8 cellular contexts compared by ENCODE assay signal in the genomic region with DNA sequence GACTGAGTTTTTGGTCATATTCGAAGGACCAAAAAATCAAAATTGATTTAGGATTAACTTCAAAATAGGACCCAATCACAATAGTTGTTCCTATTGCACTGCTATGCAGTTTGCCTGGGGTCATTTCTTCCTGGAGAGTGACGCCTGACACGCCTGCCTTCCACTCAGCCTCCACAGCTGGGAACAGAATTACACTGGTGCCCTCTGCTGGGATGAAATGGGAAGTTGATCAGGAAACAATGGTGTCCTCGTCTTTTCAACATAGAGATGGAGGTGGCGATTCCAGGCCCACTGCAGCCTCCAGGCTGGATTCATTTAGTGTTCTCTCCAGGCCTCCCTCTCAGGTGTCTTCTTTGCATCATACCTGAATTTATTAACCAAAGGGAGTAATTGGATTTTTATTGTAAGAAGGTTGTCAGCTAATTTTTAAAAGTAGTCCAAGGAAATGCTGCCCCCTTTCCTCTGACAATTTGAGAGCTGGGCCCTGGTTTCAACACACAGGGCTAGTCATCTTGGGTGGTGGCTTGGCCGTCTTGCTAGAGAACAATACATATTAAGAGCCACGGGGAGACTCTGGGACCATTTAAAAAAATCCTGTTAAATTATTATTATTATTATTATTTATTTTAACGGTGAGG.
DNase-seq lines count a peak whose midpoint lies in the region; ATAC-seq and TF ChIP-seq lines count a peak whose summit lies in the region.

No MANE protein-coding gene starts in this region.

- peak; percentile 72 to 84 (median 82) for TF ChIP-seq CTCF in esophagus muscularis mucosa (IDR thresholded peaks at IDR 0.05)
- TF ChIP-seq CTCF in nephron progenitor cell (IDR thresholded peaks at IDR 0.05) = peak; percentile 77

- WGBS in esophagus muscularis mucosa = 27% methylated on average over 8 of the region's 8 CpGs

- no peak for TF ChIP-seq POLR2A in esophagus muscularis mucosa (IDR thresholded peaks at IDR 0.05; ENCODE audit: low read depth)

- H3K27ac ChIP-seq in esophagus muscularis mucosa (replicated peaks in 1 of 4) = no peak overlapping the region

- no peak overlapping the region for H3K4me3 Mint-ChIP-seq in nephron progenitor cell

- intact Hi-C loops in esophagus muscularis mucosa (cut with DNase I) = loop anchor here (2.0 to 10.0 kb wide), 3 partner anchors 36 to 476 kb away; no protein-coding TSS in a partner anchor

- H3K36me3 ChIP-seq in esophagus muscularis mucosa = no peaks in the 10 kb centered on the region

- H3K4me3 ChIP-seq in esophagus muscularis mucosa = no peak overlapping the region

- peak; percentile 82 for ATAC-seq in GM21528 (IDR thresholded peaks at IDR 0.05; ENCODE audit: low FRiP score, unreplicated experiment)

- peaks cover 12% of the 10 kb centered on the region for H3K4me1 Mint-ChIP-seq in nephron progenitor cell

- no peaks in the 10 kb centered on the region for H3K4me1 ChIP-seq in esophagus muscularis mucosa

- DNase-seq in DMS53 treated with DMSO at 0.1 percent for 48 hours (lab: John Stamatoyannopoulos, UW; ENCODE audit: unreplicated experiment) (peak; percentile 60), HUDEP-2 (lab: John Stamatoyannopoulos, UW; ENCODE audit: unreplicated experiment in 76 of 76) (peak in 64 of 76 experiments; percentile 2 to 69 (median 38)), NOMO-1 treated with dmso at 0.1 percent for 144 hours (lab: John Stamatoyannopoulos, UW; ENCODE audit: unreplicated experiment) (peak; percentile 27), esophagus muscularis mucosa (ENCODE audit: extremely low spot score) (peak; percentile 94), nephron progenitor cell (peak; percentile 78)
- DNase-seq in activated CD8-positive, alpha-beta memory T cell treated with anti-CD3 and anti-CD28 coated beads, Interleukin-2, amount 50 U/mL, for 48 hours = peak; percentile 74
- peak; percentile 35 for DNase-seq in stimulated activated naive CD4-positive, alpha-beta T cell treated with Interleukin-2 at 50 U/mL for 16 hours (lab: John Stamatoyannopoulos, UW)

- H3K9me3 Mint-ChIP-seq in nephron progenitor cell = no peaks in the 10 kb centered on the region

- H3K36me3 Mint-ChIP-seq in nephron progenitor cell (ENCODE audit: low read depth) = no peaks in the 10 kb centered on the region

- no peaks in the 10 kb centered on the region for H3K27me3 ChIP-seq in esophagus muscularis mucosa

- H3K27ac Mint-ChIP-seq in nephron progenitor cell = no peak overlapping the region

- H3K27me3 Mint-ChIP-seq in nephron progenitor cell (ENCODE audit: low read depth, poor library complexity) = peaks cover 4% of the 10 kb centered on the region

- no peak for TF ChIP-seq EP300 in esophagus muscularis mucosa (IDR thresholded peaks at IDR 0.05)

- no peaks in the 10 kb centered on the region for H3K9me3 ChIP-seq in esophagus muscularis mucosa

Comparison
In these comparisons a context has a peak if more than half of its experiments do, and no peak if none do; other contexts are left out.
1. DNase-seq: peak in every context shown above with its lines; median percentile 94 in esophagus muscularis mucosa; 78 in nephron progenitor cell; 74 in activated CD8-positive, alpha-beta memory T cell treated with anti-CD3 and anti-CD28 coated beads, Interleukin-2, amount 50 U/mL, for 48 hours; 60 in DMS53 treated with DMSO at 0.1 percent for 48 hours; 38 in HUDEP-2; 35 in stimulated activated naive CD4-positive, alpha-beta T cell treated with Interleukin-2 at 50 U/mL for 16 hours; 27 in NOMO-1 treated with dmso at 0.1 percent for 144 hours.